Comparison of ENCODE assay signal across 10 cellular contexts in the genomic region with DNA sequence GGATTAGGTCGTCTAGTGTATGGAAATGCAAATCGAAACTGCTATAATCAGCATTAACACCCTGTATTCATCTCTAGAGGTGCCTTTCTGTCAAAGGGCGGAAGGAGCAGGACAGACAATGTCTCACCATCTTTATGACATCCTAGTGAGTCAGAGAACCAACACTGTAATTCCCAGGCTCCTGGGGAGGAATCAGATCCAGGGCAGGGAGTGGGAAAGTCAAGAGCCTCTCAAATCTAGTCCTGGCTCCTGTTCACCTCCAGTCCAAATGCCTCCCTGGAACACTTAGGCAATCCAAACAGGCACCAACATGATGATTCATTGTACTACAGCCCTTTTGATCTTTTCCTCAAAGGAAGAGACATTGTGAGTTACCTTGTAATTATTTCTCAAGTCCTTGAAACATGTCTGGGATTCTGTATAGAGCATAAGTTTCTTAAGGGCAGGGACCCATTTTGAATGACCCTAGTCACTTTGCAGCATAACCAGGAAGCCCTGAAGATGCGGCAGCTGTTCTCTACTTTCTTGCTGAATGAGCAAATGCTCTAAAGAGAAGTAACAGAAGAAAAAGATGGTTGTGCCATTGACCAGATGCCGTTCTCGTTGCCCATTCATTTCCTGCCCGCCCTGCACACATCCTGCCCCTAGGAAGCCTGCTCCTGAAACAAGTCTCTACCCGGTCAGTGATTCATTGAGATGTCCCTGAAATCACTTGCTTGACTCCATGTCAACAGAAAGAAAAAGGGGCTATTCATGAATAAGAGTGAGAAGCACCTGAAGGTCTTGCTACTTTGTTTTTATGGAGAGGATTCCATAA.
DNase-seq lines count a peak whose midpoint lies in the region; ATAC-seq, FAIRE-seq and TF ChIP-seq lines count a peak whose summit lies in the region.
"Had no signal": no experiment of that assay in that cellular context is flagged by ENCODE, and none has a peak within 500 bp of the region (broad histone marks: within the 10 kb centered on the region; RNA-seq: fewer than 3 reads in every experiment).

No MANE protein-coding gene starts in this region.

- in situ Hi-C loops in HepG2 (cut with HindIII; ENCODE audit: extremely low pct_ligation_motif_present, low pct_unique_long_range_greater_than_20kb) (no loop called here), Panc1 (cut with HindIII; ENCODE audit: low pct_unique_long_range_greater_than_20kb, low sequenced_read_pairs) (no loop called here)

- TF ChIP-seq RAD21 in HepG2 (CRISPR knock-in tag; IDR thresholded peaks at IDR 0.05), result no peak

- H3K4me3 Mint-ChIP-seq in activated naive CD4-positive, alpha-beta T cell treated with anti-CD3 and anti-CD28 coated beads for 36 hours, result no peak overlapping the region

- H3K27ac ChIP-seq in HepG2 (ENCODE audit: extremely low read length, insufficient read depth, low read length) (no peak overlapping the region), right lobe of liver (no peak overlapping the region), Panc1 (ENCODE audit: low read length) (no peak overlapping the region)

- H3K36me3 Mint-ChIP-seq in activated naive CD4-positive, alpha-beta T cell treated with anti-CD3 and anti-CD28 coated beads for 36 hours (ENCODE audit: low read depth), result no peaks in the 10 kb centered on the region

- H2AFZ ChIP-seq in HepG2 (ENCODE audit: low read length), result no peak overlapping the region

- WGBS in HepG2 (ENCODE audit: low lambda C conversion rate), result 18% methylated on average over 8 of the region's 8 CpGs
- WGBS in right lobe of liver (ENCODE audit: insufficient coverage, low coverage, low lambda C conversion rate, missing lambda C conversion rate), result 68% methylated on average over 7 of the region's 8 CpGs

- CTCF ChIA-PET in HepG2 (lab: Yijun Ruan, JAX; ENCODE audit: low intra/inter-chr PET ratio, low total read pairs) (no interaction called here), Panc1 (lab: Charles Lee) (no interaction called here)
- CTCF ChIA-PET in activated naive CD4-positive, alpha-beta T cell treated with anti-CD3 and anti-CD28 coated beads for 36 hours (lab: Charles Lee), result interaction anchor here (0.6 to 0.9 kb wide), 2 partner anchors 10 to 67 kb away, joined by 3 read pairs; no protein-coding TSS in a partner anchor

- TF ChIP-seq POLR2A in HepG2 (IDR thresholded peaks at IDR 0.05; ENCODE audit: insufficient read depth in 1 of 2, low read depth in 2 of 2, low read length in 2 of 2) (no peak), right lobe of liver (IDR thresholded peaks at IDR 0.05) (no peak)

- no peak overlapping the region for H3K4me3 ChIP-seq in HepG2 (replicated peaks in 1 of 3; ENCODE audit: insufficient read depth in 1 of 3, low read depth in 2 of 3, low read length in 3 of 3)
- no peak overlapping the region for H3K4me3 ChIP-seq in right lobe of liver
- H3K4me3 ChIP-seq in Panc1 (ENCODE audit: low read depth in 2 of 2, low read length in 2 of 2), result no peak overlapping the region
- no peak overlapping the region for H3K4me3 ChIP-seq in fibroblast of the aortic adventitia (ENCODE audit: low read depth, low read length)

- H3K79me2 ChIP-seq in HepG2 (ENCODE audit: insufficient read depth, low read length), result no peaks in the 10 kb centered on the region

- no peak overlapping the region for H3K27ac Mint-ChIP-seq in activated naive CD4-positive, alpha-beta T cell treated with anti-CD3 and anti-CD28 coated beads for 36 hours

- no peaks in the 10 kb centered on the region for H3K9me3 Mint-ChIP-seq in activated naive CD4-positive, alpha-beta T cell treated with anti-CD3 and anti-CD28 coated beads for 36 hours

- H3K4me2 ChIP-seq in HepG2 (ENCODE audit: low read depth, low read length), result peak overlapping the region; percentile 25; the same call in 1 of the 2 replicates

- intact Hi-C loops in HepG2 (cut with micrococcal nuclease; ENCODE audit: unreplicated experiment), result no loop called here
- intact Hi-C loops in right lobe of liver (cut with DNase I), result no loop called here
- intact Hi-C loops in Panc1 (cut with micrococcal nuclease; ENCODE audit: unreplicated experiment), result no loop called here
- intact Hi-C loops in activated naive CD4-positive, alpha-beta T cell treated with anti-CD3 and anti-CD28 coated beads for 36 hours (cut with micrococcal nuclease), result no loop called here

- no peak for TF ChIP-seq CTCF in HepG2 (CRISPR knock-in tag; IDR thresholded peaks at IDR 0.05)
- TF ChIP-seq CTCF in right lobe of liver (IDR thresholded peaks at IDR 0.05), result no peak
- no peak for TF ChIP-seq CTCF in Panc1 (IDR thresholded peaks at IDR 0.05)
- TF ChIP-seq CTCF in fibroblast of the aortic adventitia (IDR thresholded peaks at IDR 0.05; ENCODE audit: insufficient read depth, low read length), result no peak

- H3K36me3 ChIP-seq in HepG2 (replicated peaks in 1 of 2; ENCODE audit: control insufficient read depth in 1 of 2, insufficient read depth in 2 of 2, low read length in 2 of 2) (no peaks in the 10 kb centered on the region), right lobe of liver (no peaks in the 10 kb centered on the region), Panc1 (ENCODE audit: control insufficient read depth, insufficient read depth, low read length) (no peaks in the 10 kb centered on the region)

- peak; percentile 66 for ATAC-seq in HepG2
- no peak for ATAC-seq in right lobe of liver
- peak; percentile 51; the same call in 1 of the 2 replicates for ATAC-seq in Panc1
- no peak for ATAC-seq in HG03442 (IDR thresholded peaks at IDR 0.05; ENCODE audit: unreplicated experiment)

- BruUV-seq in HepG2 (replicated peaks; lab: Mats Ljungman, UMichigan) (no TSS peak), Panc1 (replicated peaks; lab: Mats Ljungman, UMichigan) (no TSS peak)

- H3K27me3 ChIP-seq in HepG2 (ENCODE audit: control insufficient read depth in 1 of 2, insufficient read depth in 2 of 2, low read length in 2 of 2) (no peaks in the 10 kb centered on the region), right lobe of liver (no peaks in the 10 kb centered on the region), Panc1 (ENCODE audit: control insufficient read depth, insufficient read depth, low read length) (no peaks in the 10 kb centered on the region)

- POLR2A ChIA-PET in HepG2 (lab: Yijun Ruan, JAX), result no interaction called here
- POLR2A ChIA-PET in Panc1 (lab: Charles Lee), result no interaction called here

- TF ChIP-seq EP300 in HepG2 (IDR thresholded peaks at IDR 0.05; ENCODE audit: low read depth in 2 of 2, low read length in 2 of 2) (no peak), HepG2 (CRISPR knock-in tag; IDR thresholded peaks at IDR 0.05; ENCODE audit: borderline replicate concordance) (no peak)

- peaks cover 16% of the 10 kb centered on the region for H3K4me1 Mint-ChIP-seq in activated naive CD4-positive, alpha-beta T cell treated with anti-CD3 and anti-CD28 coated beads for 36 hours (ENCODE audit: low read depth)

- H3K27me3 Mint-ChIP-seq in activated naive CD4-positive, alpha-beta T cell treated with anti-CD3 and anti-CD28 coated beads for 36 hours (ENCODE audit: low read depth), result no peaks in the 10 kb centered on the region

- H4K20me1 ChIP-seq in HepG2 (ENCODE audit: insufficient read depth, low read length), result no peaks in the 10 kb centered on the region

- no peaks in the 10 kb centered on the region for H3K9me3 ChIP-seq in HepG2 (ENCODE audit: low read length)
- no peaks in the 10 kb centered on the region for H3K9me3 ChIP-seq in right lobe of liver
- no peaks in the 10 kb centered on the region for H3K9me3 ChIP-seq in Panc1 (ENCODE audit: control insufficient read depth, insufficient read depth, low read depth, low read length)

- H3K4me1 ChIP-seq in HepG2 (ENCODE audit: insufficient read depth, low read length), result peaks cover 13% of the 10 kb centered on the region
- no peaks in the 10 kb centered on the region for H3K4me1 ChIP-seq in right lobe of liver
- H3K4me1 ChIP-seq in Panc1 (ENCODE audit: control insufficient read depth, insufficient read depth, low read length), result no peaks in the 10 kb centered on the region

- no peak overlapping the region for H3K9ac ChIP-seq in HepG2 (ENCODE audit: insufficient read depth, low read depth, low read length)

- DNase-seq in HepG2 (ENCODE audit: low spot score) (peak; percentile 68), right lobe of liver (no peak), Panc1 (ENCODE audit: low read depth, low spot score) (peak; percentile 75), fibroblast of the aortic adventitia (ENCODE audit: low read depth) (peak; percentile 60), mucosa of gallbladder (ENCODE audit: low spot score) (no peak)
- no peak for DNase-seq in activated T-cell treated with anti-CD3 and anti-CD28 coated beads, Interleukin-2, amount 50 U/mL, for 48 hours
- no peak for DNase-seq in activated naive CD4-positive, alpha-beta T cell treated with anti-CD3 and anti-CD28 coated beads for 36 hours
- DNase-seq: COR-L47, OCI-M1 had no signal

- FAIRE-seq in HepG2 (lab: Jason Lieb, UNC), result no peak

TF ChIP-seq in HepG2, 621 proteins besides CTCF, POLR2A, EP300 and RAD21 (continues in another document):
- TF ChIP-seq SOX13 (IDR thresholded peaks at IDR 0.05) (no peak), SOX13 (CRISPR knock-in tag; conservative IDR thresholded peaks at IDR 0.05 in 1 of 2, IDR thresholded peaks at IDR 0.05 in 1 of 2) (no peak), FOSL2 (CRISPR knock-in tag; IDR thresholded peaks at IDR 0.05) (peak; percentile 80), RCOR2 (CRISPR knock-in tag; IDR thresholded peaks at IDR 0.05) (no peak), NR3C1 (CRISPR knock-in tag; IDR thresholded peaks at IDR 0.05) (no peak)

Comparison
In these comparisons a context has a peak if more than half of its experiments do, and no peak if none do; other contexts are left out.
1. ATAC-seq: peak in HepG2 (single experiment) and Panc1 (single experiment); none in right lobe of liver (0 of 4) and HG03442 (single experiment).
2. DNase-seq: peak in HepG2 (single experiment), Panc1 (single experiment) and fibroblast of the aortic adventitia (single experiment); none in right lobe of liver (0 of 3), mucosa of gallbladder (single experiment), activated T-cell treated with anti-CD3 and anti-CD28 coated beads, Interleukin-2, amount 50 U/mL, for 48 hours (0 of 2) and activated naive CD4-positive, alpha-beta T cell treated with anti-CD3 and anti-CD28 coated beads for 36 hours (single experiment).